ENCODE assay signal across 8 cellular contexts in the genomic region with DNA sequence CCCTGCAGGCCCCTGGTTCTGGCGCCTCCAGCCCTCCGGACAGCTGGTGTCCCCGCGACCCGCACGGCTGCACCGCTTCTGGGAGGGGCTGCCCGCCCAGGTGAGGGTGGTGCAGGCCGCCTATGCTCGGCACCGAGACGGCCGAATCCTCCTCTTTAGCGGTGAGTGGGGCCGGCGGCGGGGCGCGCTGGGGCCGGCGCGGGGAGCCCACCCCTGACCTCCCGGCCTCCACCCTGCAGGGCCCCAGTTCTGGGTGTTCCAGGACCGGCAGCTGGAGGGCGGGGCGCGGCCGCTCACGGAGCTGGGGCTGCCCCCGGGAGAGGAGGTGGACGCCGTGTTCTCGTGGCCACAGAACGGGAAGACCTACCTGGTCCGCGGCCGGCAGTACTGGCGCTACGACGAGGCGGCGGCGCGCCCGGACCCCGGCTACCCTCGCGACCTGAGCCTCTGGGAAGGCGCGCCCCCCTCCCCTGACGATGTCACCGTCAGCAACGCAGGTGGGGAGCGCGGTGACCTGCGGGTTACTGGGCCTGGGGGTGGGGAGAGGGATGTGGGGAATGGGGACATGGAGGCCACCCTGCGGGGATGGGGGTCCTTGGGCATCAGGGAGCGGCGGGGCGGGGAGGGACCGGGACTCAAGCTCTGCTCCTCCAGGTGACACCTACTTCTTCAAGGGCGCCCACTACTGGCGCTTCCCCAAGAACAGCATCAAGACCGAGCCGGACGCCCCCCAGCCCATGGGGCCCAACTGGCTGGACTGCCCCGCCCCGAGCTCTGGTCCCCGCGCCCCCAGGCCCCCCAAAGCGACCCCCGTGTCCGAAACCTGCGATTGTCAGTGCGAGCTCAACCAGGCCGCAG. TPM values are rescaled to one million over a fixed set of nuclear protein-coding genes. Genes with fewer than 3 reads are reported as not detected.
DNase-seq lines count a peak whose midpoint lies in the region; ATAC-seq and TF ChIP-seq lines count a peak whose summit lies in the region.

No MANE protein-coding gene starts in this region.

- in situ Hi-C loops in GM23248 (cut with MboI) = no loop called here

- intact Hi-C loops in Caco-2 (cut with micrococcal nuclease; ENCODE audit: unreplicated experiment) = loop anchor here (1.0 to 2.0 kb wide), 3 partner anchors 48 to 71 kb away; no protein-coding TSS in a partner anchor
- intact Hi-C loops in adrenal gland (cut with DNase I) = loop anchor here (5.0 to 10.0 kb wide), 3 partner anchors 66 to 116 kb away; no protein-coding TSS in a partner anchor
- intact Hi-C loops in psoas muscle (cut with DNase I) = loop anchor here (1.0 to 5.0 kb wide), 4 partner anchors 69 to 112 kb away; no protein-coding TSS in a partner anchor

- H3K4me3 ChIP-seq in Caco-2 (ENCODE audit: low read depth, low read length) = peak overlapping the region; percentile 91
- peak overlapping the region; percentile 90 for H3K4me3 ChIP-seq in GM23248
- peak overlapping the region in 3 of 4 donors; percentile 32 to 85 (median 78) for H3K4me3 ChIP-seq in adrenal gland
- H3K4me3 ChIP-seq in right atrium auricular region = peak overlapping the region; percentile 68 to 95
- H3K4me3 ChIP-seq in psoas muscle = peak overlapping the region; percentile 90

- no TSS peak for BruUV-seq in Caco-2 (replicated peaks; lab: Mats Ljungman, UMichigan)

- H3K79me2 ChIP-seq in GM23248 (ENCODE audit: insufficient read depth) = no peaks in the 10 kb centered on the region

- peak overlapping the region; percentile 81 for H3K4me2 ChIP-seq in GM23248 (ENCODE audit: unreplicated experiment)

- H3K36me3 ChIP-seq in Caco-2 (ENCODE audit: control insufficient read depth, insufficient read depth, low read length) (no peaks in the 10 kb centered on the region), GM23248 (ENCODE audit: low read depth) (no peaks in the 10 kb centered on the region), adrenal gland (replicated peaks in 1 of 2) (no peaks in the 10 kb centered on the region), right atrium auricular region (no peaks in the 10 kb centered on the region), psoas muscle (ENCODE audit: insufficient read depth in 1 of 2, low read depth in 1 of 2) (no peaks in the 10 kb centered on the region)

- H3K9me2 ChIP-seq in GM23248 (ENCODE audit: insufficient read depth) = no peaks in the 10 kb centered on the region

- H3K9ac ChIP-seq in GM23248 = peak overlapping the region; percentile 86

- H3K9me3 Mint-ChIP-seq in Caco-2 (ENCODE audit: unreplicated experiment) = no peaks in the 10 kb centered on the region

- WGBS in GM23248 (ENCODE audit: low coverage in 1 of 2, low lambda C conversion rate in 2 of 2, missing lambda C conversion rate in 2 of 2), 2 experiments = 25 to 32% methylated on average over 21 to 71 of the region's 76 CpGs
- WGBS in adrenal gland, 4 donors = 10 to 45% (median 22%) methylated on average over 6 to 76 of the region's 76 CpGs
- WGBS in psoas muscle, 3 donors = 10 to 13% (median 11%) methylated on average over 49 to 76 of the region's 76 CpGs

- H3K4me1 Mint-ChIP-seq in Caco-2 (ENCODE audit: low read depth, unreplicated experiment) = no peaks in the 10 kb centered on the region

- H3K27me3 Mint-ChIP-seq in Caco-2 (ENCODE audit: insufficient read depth, unreplicated experiment) = no peaks in the 10 kb centered on the region

- no peak overlapping the region for H3K27ac Mint-ChIP-seq in Caco-2 (ENCODE audit: unreplicated experiment)

- POLR2A ChIA-PET in Caco-2 (lab: Charles Lee) = interaction anchor here (0.5 to 0.9 kb wide), 3 partner anchors 37 to 71 kb away, joined by 3 to 6 read pairs (median 3); no protein-coding TSS in a partner anchor

- H3K27me3 ChIP-seq in Caco-2 (replicated peaks; ENCODE audit: control insufficient read depth, insufficient read depth, low read length) (no peaks in the 10 kb centered on the region), GM23248 (replicated peaks; ENCODE audit: insufficient read depth) (no peaks in the 10 kb centered on the region), adrenal gland (no peaks in the 10 kb centered on the region), right atrium auricular region (no peaks in the 10 kb centered on the region), psoas muscle (ENCODE audit: insufficient read depth in 3 of 3, low read length in 2 of 3) (no peaks in the 10 kb centered on the region)

- no peak for TF ChIP-seq CTCF in Caco-2 (IDR thresholded peaks at IDR 0.05; ENCODE audit: insufficient read depth in 1 of 2, low read depth in 1 of 2, low read length in 1 of 2, severe bottlenecking in 1 of 2, unreplicated experiment in 1 of 2)
- TF ChIP-seq CTCF in adrenal gland (IDR thresholded peaks at IDR 0.05) = no peak
- no peak for TF ChIP-seq CTCF in right atrium auricular region (IDR thresholded peaks at IDR 0.05)
- TF ChIP-seq CTCF in psoas muscle (IDR thresholded peaks at IDR 0.05) = no peak

- peak in 1 of 2 experiments; percentile 33 for DNase-seq in Caco-2
- peak; percentile 36 for DNase-seq in GM23248
- peak; percentile 74 for DNase-seq in NCI-H82 (lab: John Stamatoyannopoulos, UW)
- DNase-seq in adrenal gland = peak in 4 of 7 donors; percentile 38 to 65 (median 54)
- no peak for DNase-seq in right atrium auricular region (ENCODE audit: low spot score)
- peak in 1 of 2 donors; percentile 42 for DNase-seq in psoas muscle

- CTCF ChIA-PET in Caco-2 (lab: Charles Lee) = interaction anchor here (0.6 to 2.7 kb wide), 17 partner anchors 11 to 101 kb away, joined by 3 to 44 read pairs (median 6); a partner anchor contains a TSS

- peak; percentile 8 to 25 (median 16) for ATAC-seq in psoas muscle
- no peak for ATAC-seq in GM18873 (IDR thresholded peaks at IDR 0.05; ENCODE audit: low FRiP score, unreplicated experiment)
- ATAC-seq in HG02938 (IDR thresholded peaks at IDR 0.05; ENCODE audit: unreplicated experiment) = no peak

- no peaks in the 10 kb centered on the region for H4K20me1 ChIP-seq in GM23248 (ENCODE audit: insufficient read depth)

- peak overlapping the region; percentile 96 for H2AFZ ChIP-seq in GM23248

- H3K4me3 Mint-ChIP-seq in Caco-2 (ENCODE audit: unreplicated experiment) = peak overlapping the region; percentile 81

- H3K9me3 ChIP-seq in Caco-2 (no peaks in the 10 kb centered on the region), GM23248 (ENCODE audit: low read depth) (no peaks in the 10 kb centered on the region), adrenal gland (replicated peaks in 1 of 3) (no peaks in the 10 kb centered on the region), right atrium auricular region (no peaks in the 10 kb centered on the region), psoas muscle (no peaks in the 10 kb centered on the region)

- H3K27ac ChIP-seq in GM23248 = no peak overlapping the region
- H3K27ac ChIP-seq in adrenal gland = peak overlapping the region in 3 of 5 donors; percentile 9 to 59 (median 50)
- H3K27ac ChIP-seq in right atrium auricular region = peak overlapping the region in 1 of 2 donors; percentile 83
- peak overlapping the region; percentile 76 for H3K27ac ChIP-seq in psoas muscle

- H3K4me1 ChIP-seq in Caco-2 (peaks cover 13% of the 10 kb centered on the region), GM23248 (ENCODE audit: insufficient read depth) (no peaks in the 10 kb centered on the region), adrenal gland (replicated peaks in 1 of 2) (peaks cover 9 to 17% of the 10 kb centered on the region in 2 donors), right atrium auricular region (peaks cover 0 to 21% of the 10 kb centered on the region in 2 donors), psoas muscle (peaks cover 35% of the 10 kb centered on the region)

- no peaks in the 10 kb centered on the region for H3K36me3 Mint-ChIP-seq in Caco-2 (ENCODE audit: insufficient read depth, unreplicated experiment)

- no peaks in the 10 kb centered on the region for H3F3A ChIP-seq in GM23248 (ENCODE audit: insufficient read depth)

- TF ChIP-seq POLR2A in adrenal gland (IDR thresholded peaks at IDR 0.05) = no peak

RNA-seq across cellular contexts. Expression of a gene that starts 7.0 kb away (rescaled TPM):
- total RNA-seq in Caco-2 (2022) = 149 and 165 TPM in 2 replicates
- total RNA-seq in GM23248 (2014; rRNA removed; shearing (Covaris generic)) = 0.76 TPM in 1 of 2 replicates, not detected in the other
- 0.56 and 1.0 TPM in 2 replicates for polyA plus RNA-seq in GM23248 (2016; fragmentation: Nextera tagmentation; extraction: Ambion mirVana)
- 100 to 1,000 TPM in 1 of 8 donors, 10 to 100 TPM in 6, 1 to 10 TPM in 1; 8.8 to 106 (median 23.1) TPM for total RNA-seq in adrenal gland
- polyA plus RNA-seq in adrenal gland = 100 to 1,000 TPM in 2 of 3 donors, 10 to 100 TPM in 1; 19.9 to 127 (median 118) TPM
- total RNA-seq in right atrium auricular region = 10 to 100 TPM; 52.9 to 56.0 TPM
- 100 to 1,000 TPM in 3 of 4 donors, 10 to 100 TPM in 1; 90.5 to 192 (median 123) TPM for total RNA-seq in psoas muscle
- 100 to 1,000 TPM; 302 to 749 (median 618) TPM for polyA plus RNA-seq in psoas muscle

RNA-seq across cellular contexts. Expression of a gene that starts 12.0 kb away (rescaled TPM):
- total RNA-seq in Caco-2 (2022) (0.11 and 0.14 TPM in 2 replicates), adrenal gland (under 1 TPM in 7 of 8 donors, not detected in 1; 0.14 to 0.65 (median 0.43) TPM), right atrium auricular region (1 to 10 TPM in 1 of 2 donors, under 1 TPM in 1; 0.30 to 1.7 TPM), psoas muscle (1 to 10 TPM in 3 of 4 donors, under 1 TPM in 1; 0.67 to 2.3 (median 1.2) TPM)
- not detected in 2 replicates for total RNA-seq in GM23248 (2014; rRNA removed; shearing (Covaris generic))
- polyA plus RNA-seq in GM23248 (2016; fragmentation: Nextera tagmentation; extraction: Ambion mirVana) (0.16 and 0.23 TPM in 2 replicates), adrenal gland (1 to 10 TPM in 1 of 3 donors, under 1 TPM in 2; 0.09 to 3.1 (median 0.47) TPM), psoas muscle (1 to 10 TPM in 1 of 3 donors, under 1 TPM in 2; 0.13 to 1.2 (median 0.23) TPM)

RNA-seq across cellular contexts. Expression of a gene that starts 21.7 kb away (rescaled TPM):
- total RNA-seq in Caco-2 (2022) (10.6 and 11.1 TPM in 2 replicates), adrenal gland (under 1 TPM in 2 of 8 donors, not detected in 6; 0.14 to 0.31 TPM), right atrium auricular region (under 1 TPM in 1 of 2 donors, not detected in 1; 0.28 TPM), psoas muscle (not detected)
- 0.11 TPM in 1 of 2 replicates, not detected in the other for total RNA-seq in GM23248 (2014; rRNA removed; shearing (Covaris generic))
- polyA plus RNA-seq in GM23248 (2016; fragmentation: Nextera tagmentation; extraction: Ambion mirVana) (0.30 and 0.63 TPM in 2 replicates), adrenal gland (under 1 TPM in 2 of 3 donors, not detected in 1; 0.20 to 0.24 TPM), psoas muscle (under 1 TPM in 2 of 3 donors, not detected in 1; 0.01 to 0.18 TPM)

RNA-seq across cellular contexts. Expression of a gene that starts 34.6 kb away (rescaled TPM):
- total RNA-seq in Caco-2 (2022) (46.0 and 48.0 TPM in 2 replicates), adrenal gland (10 to 100 TPM; 14.9 to 24.3 (median 18.7) TPM), right atrium auricular region (10 to 100 TPM in 1 of 2 donors, 1 to 10 TPM in 1; 7.4 to 12.6 TPM), psoas muscle (10 to 100 TPM; 17.0 to 34.4 (median 25.8) TPM)
- 12.3 and 17.7 TPM in 2 replicates for total RNA-seq in GM23248 (2014; rRNA removed; shearing (Covaris generic))
- polyA plus RNA-seq in GM23248 (2016; fragmentation: Nextera tagmentation; extraction: Ambion mirVana) (18.1 and 22.4 TPM in 2 replicates), adrenal gland (100 to 1,000 TPM in 1 of 3 donors, 10 to 100 TPM in 1, 1 to 10 TPM in 1; 9.0 to 107 (median 78.6) TPM), psoas muscle (10 to 100 TPM; 26.9 to 72.2 (median 39.8) TPM)

RNA-seq across cellular contexts. Expression of a gene that starts 34.7 kb away (rescaled TPM):
- total RNA-seq in Caco-2 (2022) (40.8 and 44.9 TPM in 2 replicates), adrenal gland (100 to 1,000 TPM in 1 of 8 donors, 10 to 100 TPM in 7; 51.3 to 138 (median 63.5) TPM), right atrium auricular region (10 to 100 TPM; 22.5 to 33.1 TPM), psoas muscle (100 to 1,000 TPM in 2 of 4 donors, 10 to 100 TPM in 2; 65.1 to 258 (median 129) TPM)
- total RNA-seq in GM23248 (2014; rRNA removed; shearing (Covaris generic)) = 5.8 and 7.2 TPM in 2 replicates
- polyA plus RNA-seq in GM23248 (2016; fragmentation: Nextera tagmentation; extraction: Ambion mirVana) (53.2 and 60.4 TPM in 2 replicates), adrenal gland (100 to 1,000 TPM in 2 of 3 donors, 10 to 100 TPM in 1; 29.7 to 609 (median 462) TPM), psoas muscle (100 to 1,000 TPM; 131 to 233 (median 216) TPM)

Comparison
In these comparisons a context has a peak if more than half of its experiments do, and no peak if none do; other contexts are left out.
1. ATAC-seq: peak in psoas muscle (4 of 4); none in GM18873 (single experiment) and HG02938 (single experiment).
2. Peak in every context shown above with its lines, with median percentiles within 50 percentile points of each other: H3K4me3 ChIP-seq.